1 cellular context compared by ENCODE assay signal in genomic region chr6:45132683-45133294, GRCh38.
A peak's percentile ranks its signal among the peaks of the same experiment; 100 is the strongest.
TF ChIP-seq lines count a peak whose summit lies in the region.

No MANE protein-coding gene starts in this region.

TF ChIP-seq in K562, 482 proteins besides CTCF, POLR2A, EP300 and RAD21 (continued from another document):
- TF ChIP-seq, protein P1, sequence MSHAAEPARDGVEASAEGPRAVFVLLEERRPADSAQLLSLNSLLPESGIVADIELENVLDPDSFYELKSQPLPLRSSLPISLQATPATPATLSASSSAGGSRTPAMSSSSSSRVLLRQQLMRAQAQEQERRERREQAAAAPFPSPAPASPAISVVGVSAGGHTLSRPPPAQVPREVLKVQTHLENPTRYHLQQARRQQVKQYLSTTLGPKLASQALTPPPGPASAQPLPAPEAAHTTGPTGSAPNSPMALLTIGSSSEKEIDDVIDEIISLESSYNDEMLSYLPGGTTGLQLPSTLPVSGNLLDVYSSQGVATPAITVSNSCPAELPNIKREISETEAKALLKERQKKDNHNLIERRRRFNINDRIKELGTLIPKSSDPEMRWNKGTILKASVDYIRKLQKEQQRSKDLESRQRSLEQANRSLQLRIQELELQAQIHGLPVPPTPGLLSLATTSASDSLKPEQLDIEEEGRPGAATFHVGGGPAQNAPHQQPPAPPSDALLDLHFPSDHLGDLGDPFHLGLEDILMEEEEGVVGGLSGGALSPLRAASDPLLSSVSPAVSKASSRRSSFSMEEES (CRISPR knock-in tag; IDR thresholded peaks at IDR 0.05), result peak; percentile 44; the same call in 1 of the 2 replicates
- no peak for TF ChIP-seq NR2F6 (CRISPR knock-in tag; IDR thresholded peaks at IDR 0.05)
- TF ChIP-seq ZNF316 (IDR thresholded peaks at IDR 0.05), result peak; percentile 15; the same call in 1 of the 2 replicates
